7 cellular contexts compared by ENCODE assay signal in genomic region chr7:251446-252175, GRCh38. TPM values are rescaled to one million over a fixed set of nuclear protein-coding genes. Genes with fewer than 3 reads are reported as not detected.
"Had no signal": no experiment of that assay in that cellular context is flagged by ENCODE, and none has a peak within 500 bp of the region (broad histone marks: within the 10 kb centered on the region; RNA-seq: fewer than 3 reads in every experiment).

No MANE protein-coding gene starts in this region.

- H3K4me2 ChIP-seq: GM23338 had no signal

- H3K4me3 ChIP-seq: GM23338 had no signal

- ATAC-seq: GM23338 had no signal

- FAIRE-seq: H1, H54 had no signal

- DNase-seq: H9, HCEC 1CT, IMR-90 had no signal

- H2AFZ ChIP-seq: GM23338 had no signal

RNA-seq across cellular contexts. Expression of gene FOXL3, which starts 38.4 kb away (rescaled TPM):
- total RNA-seq: GM23338, H1, H9, HT-29, IMR-90 had no signal
- polyA plus RNA-seq: GM23338, H1, IMR-90 had no signal

RNA-seq across cellular contexts. Expression of gene FAM20C, which starts 59.2 kb away (rescaled TPM):
- total RNA-seq: HT-29 had no signal
